Comparison of ENCODE assay signal across 9 cellular contexts in genomic region chr2:85318222-85319182, GRCh38. TPM values are rescaled to one million over a fixed set of nuclear protein-coding genes. Genes with fewer than 3 reads are reported as not detected.
A peak's percentile ranks its signal among the peaks of the same experiment; 100 is the strongest.
DNase-seq lines count a peak whose midpoint lies in the region; ATAC-seq and TF ChIP-seq lines count a peak whose summit lies in the region.
"Had no signal": no experiment of that assay in that cellular context is flagged by ENCODE, and none has a peak within 500 bp of the region (broad histone marks: within the 10 kb centered on the region; RNA-seq: fewer than 3 reads in every experiment).

No MANE protein-coding gene starts in this region.

- POLR2A ChIA-PET in PC-9 (lab: Charles Lee; ENCODE audit: unreplicated experiment), result interaction anchor here (0.6 kb wide), 1 partner anchor 9 kb away, joined by 5 read pairs; the partner anchor contains the start of gene TGOLN2

- no peak overlapping the region for H2AFZ ChIP-seq in PC-9

- H3K27ac ChIP-seq in PC-9, result no peak overlapping the region
- H3K27ac ChIP-seq: SJSA1 had no signal

- H3K9ac ChIP-seq in adipocyte (ENCODE audit: low read length), result no peak overlapping the region

- no peak for TF ChIP-seq CTCF in nephron progenitor cell (IDR thresholded peaks at IDR 0.05)
- no peak for TF ChIP-seq CTCF in PC-9 (conservative IDR thresholded peaks at IDR 0.05)

- in situ Hi-C loops in Caki2 (cut with HindIII; ENCODE audit: low pct_unique_long_range_greater_than_20kb, low sequenced_read_pairs), result no loop called here

- H3K36me3 ChIP-seq in adipocyte (ENCODE audit: control insufficient read depth, insufficient read depth, low read length, severe bottlenecking) (peaks cover 64% of the 10 kb centered on the region), PC-9 (ENCODE audit: low read depth) (peaks cover 34% of the 10 kb centered on the region)

- peaks cover 20% of the 10 kb centered on the region for H3K4me1 Mint-ChIP-seq in nephron progenitor cell

- BruUV-seq in PC-9 (replicated peaks; lab: Mats Ljungman, UMichigan), result no TSS peak

- peaks cover 18% of the 10 kb centered on the region for H3F3A ChIP-seq in PC-9 (ENCODE audit: insufficient read depth, low read depth)

- DNase-seq in Caki2 (ENCODE audit: low read depth), result peak; percentile 47
- DNase-seq in adipocyte (ENCODE audit: low read depth), result peak; percentile 95
- DNase-seq in nephron progenitor cell, result no peak
- DNase-seq in NCI-H524 (lab: John Stamatoyannopoulos, UW), result no peak
- no peak for DNase-seq in OCI-M1 (lab: John Stamatoyannopoulos, UW)
- no peak for DNase-seq in GDM1 (lab: John Stamatoyannopoulos, UW)
- no peak for DNase-seq in PC-9

- peak overlapping the region; percentile 62 for H3K27ac Mint-ChIP-seq in nephron progenitor cell

- intact Hi-C loops in PC-9 (cut with micrococcal nuclease; ENCODE audit: unreplicated experiment), result no loop called here

- H3K27me3 ChIP-seq in adipocyte (replicated peaks; ENCODE audit: control insufficient read depth, insufficient read depth, low read length) (no peaks in the 10 kb centered on the region), PC-9 (ENCODE audit: insufficient read depth, low read depth) (no peaks in the 10 kb centered on the region)
- H3K27me3 ChIP-seq: SJSA1 had no signal

- H3K4me2 ChIP-seq in PC-9, result no peak overlapping the region

- H3K9me3 Mint-ChIP-seq in nephron progenitor cell, result no peaks in the 10 kb centered on the region

- peaks cover 72% of the 10 kb centered on the region for H3K36me3 Mint-ChIP-seq in nephron progenitor cell (ENCODE audit: low read depth)

- H3K27me3 Mint-ChIP-seq in nephron progenitor cell (ENCODE audit: low read depth, poor library complexity), result no peaks in the 10 kb centered on the region

- H4K20me1 ChIP-seq in PC-9 (ENCODE audit: insufficient read depth), result peaks cover 29% of the 10 kb centered on the region

- ATAC-seq in HG03045 (IDR thresholded peaks at IDR 0.05; ENCODE audit: unreplicated experiment), result peak; percentile 70

- peaks cover 31% of the 10 kb centered on the region for H3K4me1 ChIP-seq in adipocyte (ENCODE audit: control insufficient read depth, insufficient read depth, low read length)
- H3K4me1 ChIP-seq in PC-9 (replicated peaks; ENCODE audit: insufficient read depth), result no peaks in the 10 kb centered on the region

- H3K9me2 ChIP-seq in PC-9 (ENCODE audit: insufficient read depth), result 0 out of 2 replicates have a peak, but pooled peaks cover 3% of the 10 kb centered on the region

- H3K79me2 ChIP-seq in PC-9 (ENCODE audit: low read depth), result peaks cover 17% of the 10 kb centered on the region

- CTCF ChIA-PET in PC-9 (lab: Charles Lee), result interaction anchor here (0.6 kb wide), 1 partner anchor 18 kb away, joined by 4 read pairs; no protein-coding TSS in a partner anchor

- H3K9me3 ChIP-seq in adipocyte (ENCODE audit: control insufficient read depth, low read length) (no peaks in the 10 kb centered on the region), PC-9 (ENCODE audit: insufficient read depth, low read depth) (no peaks in the 10 kb centered on the region)
- H3K9me3 ChIP-seq: SJSA1 had no signal

- no peak overlapping the region for H3K4me3 Mint-ChIP-seq in nephron progenitor cell

- H3K4me3 ChIP-seq in adipocyte (ENCODE audit: low read length), result no peak overlapping the region
- H3K4me3 ChIP-seq in PC-9, result no peak overlapping the region
- H3K4me3 ChIP-seq: SJSA1 had no signal

RNA-seq across cellular contexts. Expression of gene TGOLN2, which starts 9.3 kb away (rescaled TPM):
- 38.2 and 41.5 TPM in 2 replicates for total RNA-seq in Caki2 (2014; rRNA removed; shearing (Covaris generic); ENCODE audit: low replicate concordance)
- 86.1 and 87.2 TPM in 2 replicates for total RNA-seq in PC-9 (2021)

RNA-seq across cellular contexts. Expression of gene RETSAT, which starts 35.8 kb away (rescaled TPM):
- 52.8 and 86.1 TPM in 2 replicates for total RNA-seq in Caki2 (2014; rRNA removed; shearing (Covaris generic); ENCODE audit: low replicate concordance)
- 52.1 and 57.8 TPM in 2 replicates for total RNA-seq in PC-9 (2021)

RNA-seq across cellular contexts. Expression of gene ELMOD3, which starts 36.1 kb away (rescaled TPM):
- total RNA-seq in Caki2 (2014; rRNA removed; shearing (Covaris generic); ENCODE audit: low replicate concordance), result 8.6 and 21.3 TPM in 2 replicates
- 16.4 and 18.1 TPM in 2 replicates for total RNA-seq in PC-9 (2021)

Comparison
In these comparisons a context has a peak if more than half of its experiments do, and no peak if none do; other contexts are left out.
1. DNase-seq: peak in Caki2 (single experiment) and adipocyte (single experiment); none in nephron progenitor cell (single experiment), NCI-H524 (0 of 2), OCI-M1 (single experiment), GDM1 (single experiment) and PC-9 (0 of 2).